1 cellular context compared by ENCODE assay signal in the genomic region with DNA sequence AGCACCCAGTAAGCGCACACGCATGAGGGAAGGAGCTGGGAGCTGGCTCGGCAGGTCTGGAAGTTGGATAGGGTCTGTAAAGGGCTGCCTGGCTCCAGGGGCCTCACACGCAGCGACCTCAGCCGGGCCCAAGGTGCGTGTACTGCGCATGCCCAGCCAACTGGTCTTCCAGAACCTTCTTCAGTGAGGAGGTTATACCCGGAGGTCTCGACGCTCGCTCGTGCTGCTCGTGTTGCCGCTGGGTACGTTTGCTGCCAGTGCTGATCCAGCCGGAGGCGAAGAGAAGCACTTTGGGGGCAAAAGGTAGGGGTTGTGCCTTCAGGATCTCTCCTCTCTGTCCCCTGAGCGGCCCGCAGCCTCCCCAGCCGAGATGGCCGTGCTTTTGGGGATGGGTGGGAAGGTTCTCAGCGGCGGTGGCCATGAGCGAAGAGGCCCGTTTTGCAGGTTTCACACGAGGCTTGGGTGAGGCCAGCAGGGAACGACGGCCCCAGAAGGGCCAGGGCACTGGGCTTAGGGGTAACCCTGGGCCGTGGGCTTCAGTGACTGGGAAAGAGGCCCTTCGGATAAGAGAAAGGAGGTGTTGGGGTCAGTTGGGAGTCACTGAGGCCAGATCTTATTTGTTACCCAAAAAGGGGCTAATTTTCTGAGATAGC.
TF ChIP-seq lines count a peak whose summit lies in the region.

No MANE protein-coding gene starts in this region.

TF ChIP-seq in WTC11, 78 proteins besides CTCF, POLR2A, EP300 and RAD21:
- no peak for TF ChIP-seq MLX (CRISPR knock-in tag; IDR thresholded peaks at IDR 0.05)
- TF ChIP-seq, protein P1, sequence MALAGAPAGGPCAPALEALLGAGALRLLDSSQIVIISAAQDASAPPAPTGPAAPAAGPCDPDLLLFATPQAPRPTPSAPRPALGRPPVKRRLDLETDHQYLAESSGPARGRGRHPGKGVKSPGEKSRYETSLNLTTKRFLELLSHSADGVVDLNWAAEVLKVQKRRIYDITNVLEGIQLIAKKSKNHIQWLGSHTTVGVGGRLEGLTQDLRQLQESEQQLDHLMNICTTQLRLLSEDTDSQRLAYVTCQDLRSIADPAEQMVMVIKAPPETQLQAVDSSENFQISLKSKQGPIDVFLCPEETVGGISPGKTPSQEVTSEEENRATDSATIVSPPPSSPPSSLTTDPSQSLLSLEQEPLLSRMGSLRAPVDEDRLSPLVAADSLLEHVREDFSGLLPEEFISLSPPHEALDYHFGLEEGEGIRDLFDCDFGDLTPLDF (CRISPR knock-in tag; IDR thresholded peaks at IDR 0.05), result 0 out of 2 replicates have a peak, but pooled peaks have one; percentile 39
